In genomic region chr6:34791842-34792604, GRCh38 we compare ENCODE assay signal across 8 cellular contexts.
DNase-seq lines count a peak whose midpoint lies in the region; ATAC-seq lines count a peak whose summit lies in the region.

Gene BLTP3A (plus strand): TSS chr6:34792083. CDS start chr6:34792251, 168 bp downstream.

- DNase-seq in 8988T (peak; percentile 95), NCI-H2196 treated with DMSO at 0.1 percent for 48 hours (lab: John Stamatoyannopoulos, UW; ENCODE audit: unreplicated experiment) (peak; percentile 55), cerebellar cortex (ENCODE audit: low spot score) (peak; percentile 64), kidney glomerular epithelial cell (lab: John Stamatoyannopoulos, UW) (peak; percentile 53)
- peak; percentile 42 for DNase-seq in activated CD4-positive, CD25-positive, alpha-beta regulatory T cell treated with anti-CD3 and anti-CD28 coated beads, Interleukin-2, amount 50 U/mL, for 16 hours (ENCODE audit: low read depth, low spot score)
- peak; percentile 37 to 52 for DNase-seq in stimulated activated CD4-positive, alpha-beta T cell treated with anti-CD3 and anti-CD28 coated beads, Interleukin-1b, Interleukin-23, amount 100 ng/mL, for 1 hour (ENCODE audit: low read depth in 2 of 2)

- ATAC-seq in GM18519 (IDR thresholded peaks at IDR 0.05; ENCODE audit: low FRiP score, unreplicated experiment) (peak; percentile 55), HG03066 (IDR thresholded peaks at IDR 0.05; ENCODE audit: low read depth, unreplicated experiment) (peak; percentile 68)

Comparison
In these comparisons a context has a peak if more than half of its experiments do, and no peak if none do; other contexts are left out.
1. Peak in every context shown above with its lines: DNase-seq and ATAC-seq.
2. DNase-seq: peak in every context shown above with its lines; median percentile 95 in 8988T; 64 in cerebellar cortex; 55 in NCI-H2196 treated with DMSO at 0.1 percent for 48 hours; 53 in kidney glomerular epithelial cell; 44 in stimulated activated CD4-positive, alpha-beta T cell treated with anti-CD3 and anti-CD28 coated beads, Interleukin-1b, Interleukin-23, amount 100 ng/mL, for 1 hour; 42 in activated CD4-positive, CD25-positive, alpha-beta regulatory T cell treated with anti-CD3 and anti-CD28 coated beads, Interleukin-2, amount 50 U/mL, for 16 hours.